In the genomic region with DNA sequence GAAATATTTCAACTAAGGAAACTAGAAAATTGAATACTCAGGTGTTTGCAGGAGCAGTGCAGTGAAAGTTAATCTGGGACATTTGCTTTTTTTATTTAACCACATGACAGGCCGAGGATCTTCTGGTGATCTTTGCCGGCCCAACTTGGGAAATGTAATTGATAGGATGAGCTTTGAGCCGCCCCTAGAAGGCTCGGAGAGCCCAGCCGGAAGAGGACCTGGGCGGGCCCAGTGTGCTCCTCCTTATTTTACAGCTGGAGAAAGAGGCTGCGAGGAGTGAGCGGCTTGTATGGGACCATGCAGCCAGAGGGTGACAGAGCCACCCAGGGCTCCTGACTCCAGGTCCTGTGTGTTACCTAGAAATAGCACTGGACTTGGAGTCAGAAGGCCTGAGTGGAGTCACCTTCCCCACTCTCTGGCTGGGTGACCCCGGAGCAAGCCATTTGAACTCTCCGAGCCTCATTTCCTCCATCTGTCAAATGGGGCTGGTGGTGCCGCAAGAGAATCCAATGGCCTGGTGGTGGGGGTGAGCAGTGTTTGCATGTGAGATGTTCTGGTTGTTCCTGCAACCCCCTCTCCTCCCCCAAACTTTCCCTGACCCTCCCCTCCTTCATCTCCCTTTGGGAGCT, we compare ENCODE assay signal across 9 cellular contexts. TPM values are rescaled to one million over a fixed set of nuclear protein-coding genes. Genes with fewer than 3 reads are reported as not detected.
DNase-seq lines count a peak whose midpoint lies in the region; ATAC-seq and TF ChIP-seq lines count a peak whose summit lies in the region.
"Had no signal": no experiment of that assay in that cellular context is flagged by ENCODE, and none has a peak within 500 bp of the region (broad histone marks: within the 10 kb centered on the region; RNA-seq: fewer than 3 reads in every experiment).

No MANE protein-coding gene starts in this region.

- no peaks in the 10 kb centered on the region for H3K9me2 ChIP-seq in SK-N-SH

- POLR2A ChIA-PET in SK-N-SH (lab: Yijun Ruan, JAX), result no interaction called here

- intact Hi-C loops in activated T-helper 1 cell treated with anti-CD3 and anti-CD28 coated beads, Interleukin-12 subunit alpha, Interleukin-12 subunit beta, Interleukin-2, Interleukin-4 antibody, amounts not matched to agents 30 ng/mL and 10 ng/mL and 1 ng/mL, durations not matched to agents 14 hours and 24 hours and 36 hours (cut with micrococcal nuclease), result loop anchor here (10.0 kb wide), 1 partner anchor 1348 kb away; a partner anchor contains a TSS

- no peaks in the 10 kb centered on the region for H3K36me3 ChIP-seq in HUES6 (ENCODE audit: control insufficient read depth, insufficient read depth, low read length)
- no peaks in the 10 kb centered on the region for H3K36me3 ChIP-seq in iPS-15b (ENCODE audit: control insufficient read depth, insufficient read depth, low read length)
- H3K36me3 ChIP-seq in skeletal muscle tissue (ENCODE audit: control insufficient read depth in 3 of 3, insufficient read depth in 3 of 3, low read length in 3 of 3), result peaks cover 0 to 3% (median 0%) of the 10 kb centered on the region in 3 donors
- no peaks in the 10 kb centered on the region for H3K36me3 ChIP-seq in SK-N-SH (replicated peaks in 1 of 2; ENCODE audit: control insufficient read depth in 1 of 2, insufficient read depth in 2 of 2, low read length in 1 of 2)
- H3K36me3 ChIP-seq: SJSA1 had no signal

- WGBS in SK-N-SH (ENCODE audit: low lambda C conversion rate), result 92% methylated on average over 9 of the region's 11 CpGs

- no peak overlapping the region for H3K4me2 ChIP-seq in SK-N-SH

- H3K36me3 Mint-ChIP-seq in activated T-helper 1 cell treated with anti-CD3 and anti-CD28 coated beads, Interleukin-12 subunit alpha, Interleukin-12 subunit beta, Interleukin-2, Interleukin-4 antibody, amounts not matched to agents 30 ng/mL and 10 ng/mL and 1 ng/mL, durations not matched to agents 14 hours and 24 hours and 36 hours (ENCODE audit: low read depth), result no peaks in the 10 kb centered on the region

- peaks cover 5% of the 10 kb centered on the region for H3K27me3 Mint-ChIP-seq in activated T-helper 1 cell treated with anti-CD3 and anti-CD28 coated beads, Interleukin-12 subunit alpha, Interleukin-12 subunit beta, Interleukin-2, Interleukin-4 antibody, amounts not matched to agents 30 ng/mL and 10 ng/mL and 1 ng/mL, durations not matched to agents 14 hours and 24 hours and 36 hours (ENCODE audit: insufficient read depth)

- TF ChIP-seq RAD21 in SK-N-SH (IDR thresholded peaks at IDR 0.05; ENCODE audit: low read length), result no peak

- peaks cover 5% of the 10 kb centered on the region for H3K4me1 Mint-ChIP-seq in activated T-helper 1 cell treated with anti-CD3 and anti-CD28 coated beads, Interleukin-12 subunit alpha, Interleukin-12 subunit beta, Interleukin-2, Interleukin-4 antibody, amounts not matched to agents 30 ng/mL and 10 ng/mL and 1 ng/mL, durations not matched to agents 14 hours and 24 hours and 36 hours (ENCODE audit: low read depth)

- peak overlapping the region; percentile 86 for H3K4me3 Mint-ChIP-seq in activated T-helper 1 cell treated with anti-CD3 and anti-CD28 coated beads, Interleukin-12 subunit alpha, Interleukin-12 subunit beta, Interleukin-2, Interleukin-4 antibody, amounts not matched to agents 30 ng/mL and 10 ng/mL and 1 ng/mL, durations not matched to agents 14 hours and 24 hours and 36 hours

- peak overlapping the region; percentile 67 for H3K9ac ChIP-seq in HUES6 (ENCODE audit: low read length)
- H3K9ac ChIP-seq in iPS-15b (ENCODE audit: low read depth, low read length), result peak overlapping the region; percentile 32
- peak overlapping the region; percentile 91 to 100 (median 99) for H3K9ac ChIP-seq in skeletal muscle tissue (ENCODE audit: low read depth in 1 of 3, low read length in 3 of 3)
- no peak overlapping the region for H3K9ac ChIP-seq in SK-N-SH

- no peak for DNase-seq in activated T-helper 1 cell treated with anti-CD3 and anti-CD28 coated beads, Interleukin-12 subunit alpha, Interleukin-12 subunit beta, Interleukin-2, Interleukin-4 antibody, amounts not matched to agents 30 ng/mL and 10 ng/mL and 1 ng/mL, durations not matched to agents 14 hours and 24 hours and 36 hours (ENCODE audit: low spot score)
- DNase-seq in cortex of kidney (lab: John Stamatoyannopoulos, UW) (no peak), NK-92 (lab: John Stamatoyannopoulos, UW; ENCODE audit: unreplicated experiment) (no peak), SK-N-SH (no peak)

- H3K4me3 ChIP-seq in HUES6 (ENCODE audit: low read depth, low read length), result peak overlapping the region; percentile 70
- peak overlapping the region; percentile 60 for H3K4me3 ChIP-seq in iPS-15b (ENCODE audit: low read depth, low read length)
- H3K4me3 ChIP-seq in skeletal muscle tissue (ENCODE audit: low read length in 3 of 3), result peak overlapping the region; percentile 74 to 92 (median 89)
- H3K4me3 ChIP-seq in SK-N-SH (ENCODE audit: low read depth in 2 of 2, low read length in 1 of 2), result no peak overlapping the region

- no peaks in the 10 kb centered on the region for H3K79me2 ChIP-seq in SK-N-SH (ENCODE audit: insufficient read depth)

- no peak overlapping the region for H2AFZ ChIP-seq in SK-N-SH (ENCODE audit: low read depth)

- H3K27me3 ChIP-seq in HUES6 (ENCODE audit: control insufficient read depth, insufficient read depth, low read length) (peaks cover 11% of the 10 kb centered on the region), iPS-15b (ENCODE audit: control insufficient read depth, insufficient read depth, low read length) (peaks cover 2% of the 10 kb centered on the region), skeletal muscle tissue (ENCODE audit: control insufficient read depth in 3 of 3, insufficient read depth in 3 of 3, low read length in 3 of 3) (no peaks in the 10 kb centered on the region), SK-N-SH (ENCODE audit: insufficient read depth) (peaks cover 15% of the 10 kb centered on the region; the same call in 1 of the 2 replicates)

- CTCF ChIA-PET in SK-N-SH (lab: Yijun Ruan, JAX), result interaction anchor here (1.0 to 1.8 kb wide), 4 partner anchors 11 to 258 kb away, joined by 3 to 5 read pairs (median 4); no protein-coding TSS in a partner anchor

- no peak overlapping the region for H3K27ac Mint-ChIP-seq in activated T-helper 1 cell treated with anti-CD3 and anti-CD28 coated beads, Interleukin-12 subunit alpha, Interleukin-12 subunit beta, Interleukin-2, Interleukin-4 antibody, amounts not matched to agents 30 ng/mL and 10 ng/mL and 1 ng/mL, durations not matched to agents 14 hours and 24 hours and 36 hours

- no peaks in the 10 kb centered on the region for H4K20me1 ChIP-seq in SK-N-SH (ENCODE audit: insufficient read depth)

- ATAC-seq in HG02885 (IDR thresholded peaks at IDR 0.05; ENCODE audit: poor library complexity, unreplicated experiment), result no peak

- TF ChIP-seq EP300 in SK-N-SH (IDR thresholded peaks at IDR 0.05; ENCODE audit: borderline replicate concordance in 1 of 2, low read depth in 1 of 2, low read length in 1 of 2), result no peak

- peaks cover 17% of the 10 kb centered on the region for H3K4me1 ChIP-seq in HUES6 (ENCODE audit: control insufficient read depth, insufficient read depth, low read length)
- H3K4me1 ChIP-seq in iPS-15b (ENCODE audit: control insufficient read depth, insufficient read depth, low read length), result peaks cover 8% of the 10 kb centered on the region
- H3K4me1 ChIP-seq in skeletal muscle tissue (ENCODE audit: control insufficient read depth in 3 of 3, insufficient read depth in 3 of 3, low read length in 3 of 3), result peaks cover 14 to 45% (median 16%) of the 10 kb centered on the region in 3 donors
- peaks cover 0 to 4% of the 10 kb centered on the region in 2 experiments; a peak in 1 of 4 replicates for H3K4me1 ChIP-seq in SK-N-SH (ENCODE audit: control insufficient read depth in 1 of 2, insufficient read depth in 2 of 2, low read depth in 1 of 2, low read length in 1 of 2)

- H3K9me3 Mint-ChIP-seq in activated T-helper 1 cell treated with anti-CD3 and anti-CD28 coated beads, Interleukin-12 subunit alpha, Interleukin-12 subunit beta, Interleukin-2, Interleukin-4 antibody, amounts not matched to agents 30 ng/mL and 10 ng/mL and 1 ng/mL, durations not matched to agents 14 hours and 24 hours and 36 hours, result no peaks in the 10 kb centered on the region

- no peaks in the 10 kb centered on the region for H3K9me3 ChIP-seq in HUES6 (ENCODE audit: control insufficient read depth, insufficient read depth, low read depth, low read length)
- H3K9me3 ChIP-seq in iPS-15b (ENCODE audit: control insufficient read depth, insufficient read depth, low read length), result no peaks in the 10 kb centered on the region
- H3K9me3 ChIP-seq in skeletal muscle tissue (ENCODE audit: control insufficient read depth in 3 of 3, low read length in 3 of 3), result no peaks in the 10 kb centered on the region
- no peaks in the 10 kb centered on the region for H3K9me3 ChIP-seq in SK-N-SH
- H3K9me3 ChIP-seq: SJSA1 had no signal

- TF ChIP-seq CTCF in SK-N-SH (IDR thresholded peaks at IDR 0.05), result no peak

- no peaks in the 10 kb centered on the region for H3F3A ChIP-seq in SK-N-SH (replicated peaks; ENCODE audit: insufficient read depth)

- H3K27ac ChIP-seq in HUES6 (ENCODE audit: low read depth, low read length) (no peak overlapping the region), skeletal muscle tissue (ENCODE audit: low read depth, low read length) (peak overlapping the region; percentile 94), SK-N-SH (ENCODE audit: low read depth in 2 of 2, low read length in 1 of 2) (no peak overlapping the region)
- H3K27ac ChIP-seq: SJSA1 had no signal

TF ChIP-seq in SK-N-SH, 30 proteins besides CTCF, POLR2A, EP300 and RAD21 (continues in another document):
- TF ChIP-seq MXI1 (IDR thresholded peaks at IDR 0.05; ENCODE audit: low read depth, low read length), result no peak
- TF ChIP-seq, protein P1, sequence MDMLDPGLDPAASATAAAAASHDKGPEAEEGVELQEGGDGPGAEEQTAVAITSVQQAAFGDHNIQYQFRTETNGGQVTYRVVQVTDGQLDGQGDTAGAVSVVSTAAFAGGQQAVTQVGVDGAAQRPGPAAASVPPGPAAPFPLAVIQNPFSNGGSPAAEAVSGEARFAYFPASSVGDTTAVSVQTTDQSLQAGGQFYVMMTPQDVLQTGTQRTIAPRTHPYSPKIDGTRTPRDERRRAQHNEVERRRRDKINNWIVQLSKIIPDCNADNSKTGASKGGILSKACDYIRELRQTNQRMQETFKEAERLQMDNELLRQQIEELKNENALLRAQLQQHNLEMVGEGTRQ (IDR thresholded peaks at IDR 0.05; ENCODE audit: borderline replicate concordance, low read depth, low read length), result no peak
- TF ChIP-seq RCOR1 (IDR thresholded peaks at IDR 0.05; ENCODE audit: low read length), result no peak
- no peak for TF ChIP-seq FOXJ3 (CRISPR knock-in tag; IDR thresholded peaks at IDR 0.05)
- TF ChIP-seq FOXM1 (IDR thresholded peaks at IDR 0.05; ENCODE audit: low read depth), result no peak
- no peak for TF ChIP-seq SIN3A (IDR thresholded peaks at IDR 0.05; ENCODE audit: borderline replicate concordance, low read depth, low read length)

RNA-seq across cellular contexts. Expression of a gene that starts 2.5 kb away (rescaled TPM):
- total RNA-seq in activated T-helper 1 cell treated with anti-CD3 and anti-CD28 coated beads, Interleukin-12 subunit alpha, Interleukin-12 subunit beta, Interleukin-2, Interleukin-4 antibody, amounts not matched to agents 30 ng/mL and 10 ng/mL and 1 ng/mL, durations not matched to agents 14 hours and 24 hours and 36 hours, result 10.6 and 11.1 TPM in 2 replicates
- total RNA-seq in skeletal muscle tissue, result 4.2 TPM
- polyA plus RNA-seq in SK-N-SH (2012; rRNA removed), result 0.21 and 0.25 TPM in 2 replicates
- polyA plus RNA-seq in SK-N-SH (2012; cell fraction: cytosol; rRNA removed), result 0.14 and 0.20 TPM in 2 replicates
- polyA plus RNA-seq in SK-N-SH (2012; cell fraction: nucleus; rRNA removed), result 0.69 and 0.93 TPM in 2 replicates

Comparison
In these comparisons a context has a peak if more than half of its experiments do, and no peak if none do; other contexts are left out.
1. H3K4me3 ChIP-seq: peak in HUES6 (single experiment), iPS-15b (single experiment) and skeletal muscle tissue (3 of 3); none in SK-N-SH (0 of 2).